ENCODE assay signal across 8 cellular contexts in the genomic region with DNA sequence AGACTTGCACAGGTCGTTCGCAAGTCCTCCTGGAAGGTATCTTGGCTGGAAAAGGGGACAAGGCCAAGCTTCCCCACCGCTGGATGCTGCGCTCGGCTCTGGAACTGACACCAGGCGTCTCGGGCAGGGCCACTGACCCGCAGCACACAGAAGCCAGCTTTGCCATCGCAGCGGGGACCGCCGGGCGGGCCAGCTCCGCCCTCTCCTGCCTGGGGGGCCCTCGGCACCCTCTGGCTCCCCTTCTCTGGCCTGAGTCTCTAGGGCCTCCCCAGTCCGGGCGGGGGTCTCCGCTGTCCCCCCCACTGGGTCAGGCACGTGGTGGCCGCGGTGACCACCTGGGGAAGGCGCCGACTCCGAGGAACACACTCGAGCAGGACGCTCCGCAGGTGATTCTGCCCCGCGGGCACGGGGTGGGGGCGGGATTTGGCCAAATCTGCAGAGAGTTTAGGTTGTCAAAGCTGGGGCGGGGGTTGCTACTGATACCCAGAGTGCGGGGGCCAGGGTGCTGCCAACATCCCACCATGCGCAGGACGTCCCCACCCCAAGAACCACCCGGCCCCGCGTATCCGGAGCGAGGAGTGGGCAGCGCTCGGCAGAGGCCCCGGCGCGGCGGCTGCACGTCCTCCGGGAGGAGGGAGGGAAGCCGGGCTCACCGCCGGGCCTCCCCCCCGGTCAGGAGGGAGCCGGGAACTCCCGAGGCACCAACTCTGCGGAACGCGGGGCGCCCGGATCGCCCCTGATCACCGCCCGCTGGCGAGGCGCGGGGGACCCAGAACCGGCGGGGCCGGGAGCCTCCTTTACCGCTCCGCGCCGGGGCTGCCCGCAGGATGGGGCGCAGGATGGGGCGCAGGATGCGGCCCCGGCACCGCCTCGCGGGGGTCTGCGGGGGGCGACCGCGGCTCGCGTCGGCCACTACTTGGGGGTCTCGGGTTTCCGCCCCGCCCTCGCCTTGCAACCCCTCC. TPM values are rescaled to one million over a fixed set of nuclear protein-coding genes. Genes with fewer than 3 reads are reported as not detected.
DNase-seq lines count a peak whose midpoint lies in the region.

No MANE protein-coding gene starts in this region.

- H3K27ac ChIP-seq in iPS DF 6.9 (ENCODE audit: low read length): no peak overlapping the region

- peak overlapping the region; percentile 51; the same call in 1 of the 2 replicates for H3K4me3 ChIP-seq in iPS DF 6.9 (ENCODE audit: low read length)

- no peaks in the 10 kb centered on the region for H3K9me3 ChIP-seq in iPS DF 6.9 (ENCODE audit: control insufficient read depth, insufficient read depth, low read length)

- DNase-seq in activated T-cell treated with anti-CD3 and anti-CD28 coated beads, Interleukin-2, amount 50 U/mL, for 1 hour: peak; percentile 49
- DNase-seq in activated T-cell treated with anti-CD3 and anti-CD28 coated beads for 4 hours: no peak
- peak; percentile 8 for DNase-seq in activated T-helper 9 cell treated with anti-CD3 and anti-CD28 coated beads, Interleukin-2, amount 50 U/mL, for 16 hours (ENCODE audit: low read depth)
- DNase-seq in iPS DF 6.9 (ENCODE audit: low read depth, low spot score): no peak
- peak; percentile 50 for DNase-seq in stimulated activated CD8-positive, alpha-beta memory T cell treated with anti-CD3 and anti-CD28 coated beads, Interleukin-4, amount 100 ng/mL, for 48 hours
- DNase-seq in NCI-H2107 treated with DMSO at 0.1 percent for 48 hours (lab: John Stamatoyannopoulos, UW; ENCODE audit: unreplicated experiment): no peak
- DNase-seq in NOMO-1 treated with DMSO at 0.1 percent for 48 hours (lab: John Stamatoyannopoulos, UW; ENCODE audit: unreplicated experiment): no peak
- no peak for DNase-seq in mucosa of gallbladder (ENCODE audit: low spot score)

- H3K36me3 ChIP-seq in iPS DF 6.9 (ENCODE audit: control insufficient read depth, insufficient read depth, low read length): no peaks in the 10 kb centered on the region

- no CpG with 5 or more reads among the region's 91 CpGs for WGBS in iPS DF 6.9 (ENCODE audit: insufficient coverage, insufficient read length)

- peaks cover 13% of the 10 kb centered on the region for H3K4me1 ChIP-seq in iPS DF 6.9 (ENCODE audit: control insufficient read depth, insufficient read depth, low read length)

- H3K27me3 ChIP-seq in iPS DF 6.9 (ENCODE audit: control insufficient read depth, insufficient read depth, low read length): peaks cover 6% of the 10 kb centered on the region; the same call in 1 of the 2 replicates

RNA-seq across cellular contexts. Expression of a gene that starts 0.8 kb away (rescaled TPM):
- 45.8 TPM for total RNA-seq in mucosa of gallbladder

Comparison
In these comparisons a context has a peak if more than half of its experiments do, and no peak if none do; other contexts are left out.
1. DNase-seq: peak in activated T-cell treated with anti-CD3 and anti-CD28 coated beads, Interleukin-2, amount 50 U/mL, for 1 hour (single experiment), activated T-helper 9 cell treated with anti-CD3 and anti-CD28 coated beads, Interleukin-2, amount 50 U/mL, for 16 hours (single experiment) and stimulated activated CD8-positive, alpha-beta memory T cell treated with anti-CD3 and anti-CD28 coated beads, Interleukin-4, amount 100 ng/mL, for 48 hours (single experiment); none in activated T-cell treated with anti-CD3 and anti-CD28 coated beads for 4 hours (single experiment), iPS DF 6.9 (single experiment), NCI-H2107 treated with DMSO at 0.1 percent for 48 hours (single experiment), NOMO-1 treated with DMSO at 0.1 percent for 48 hours (single experiment) and mucosa of gallbladder (single experiment).